ENCODE assay signal across 7 cellular contexts in the genomic region with DNA sequence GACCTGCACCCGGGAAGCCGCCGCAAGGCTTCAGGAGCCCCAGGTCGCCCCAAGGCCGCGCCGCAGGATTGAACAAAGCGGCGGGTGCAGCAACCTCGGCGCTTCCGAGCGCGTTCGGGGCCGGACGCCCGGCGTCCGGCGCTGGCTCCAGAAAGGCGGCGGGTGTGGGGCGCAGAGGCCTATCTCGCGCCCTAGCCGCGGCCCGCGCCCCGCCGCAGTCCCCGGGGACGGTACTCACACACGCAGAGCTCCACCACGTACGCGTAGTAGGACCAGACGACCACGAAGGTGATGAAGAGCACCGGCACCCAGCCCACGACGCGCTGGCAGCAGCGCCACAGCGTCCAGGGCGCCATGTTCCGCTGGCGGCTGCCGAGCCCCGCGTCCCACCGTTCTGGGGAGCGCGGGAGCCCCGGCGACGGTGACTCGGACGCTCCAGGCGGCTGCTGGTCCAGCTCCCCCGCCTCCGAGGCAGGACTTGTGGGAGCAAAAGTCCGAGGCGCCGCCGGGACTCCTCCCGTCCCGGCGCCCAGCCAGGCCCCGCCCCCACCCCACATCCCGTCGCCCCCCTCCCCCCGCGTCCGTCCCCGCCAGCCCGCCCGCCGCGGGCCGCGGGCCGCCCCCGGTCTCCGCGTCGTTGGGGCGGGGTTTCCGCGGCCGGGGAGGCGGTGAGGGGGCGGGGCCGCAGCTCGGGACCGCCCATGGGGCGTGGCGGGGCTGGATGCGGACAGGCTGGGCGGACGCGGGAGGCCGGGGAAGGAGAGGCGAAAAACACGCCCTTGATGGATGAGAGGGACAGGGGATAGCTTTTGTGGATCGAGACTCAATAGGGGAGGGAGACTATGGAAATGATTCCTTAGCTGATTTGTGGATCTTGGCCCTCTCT. TPM values are rescaled to one million over a fixed set of nuclear protein-coding genes. Genes with fewer than 3 reads are reported as not detected.
DNase-seq lines count a peak whose midpoint lies in the region; ATAC-seq and TF ChIP-seq lines count a peak whose summit lies in the region.

A gene with protein sequence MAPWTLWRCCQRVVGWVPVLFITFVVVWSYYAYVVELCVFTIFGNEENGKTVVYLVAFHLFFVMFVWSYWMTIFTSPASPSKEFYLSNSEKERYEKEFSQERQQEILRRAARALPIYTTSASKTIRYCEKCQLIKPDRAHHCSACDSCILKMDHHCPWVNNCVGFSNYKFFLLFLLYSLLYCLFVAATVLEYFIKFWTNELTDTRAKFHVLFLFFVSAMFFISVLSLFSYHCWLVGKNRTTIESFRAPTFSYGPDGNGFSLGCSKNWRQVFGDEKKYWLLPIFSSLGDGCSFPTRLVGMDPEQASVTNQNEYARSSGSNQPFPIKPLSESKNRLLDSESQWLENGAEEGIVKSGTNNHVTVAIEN (minus strand): TSS at position 488 of the 886 bp plus-strand sequence. CDS start 132 bp downstream, at position 356.

- H3K27ac ChIP-seq in hepatocyte, result peak within 1 kb of the TSS; percentile 94

- H3K79me2 ChIP-seq in hepatocyte, result peaks cover 46% of the 10 kb centered on the region

- peak; percentile 88 for ATAC-seq in HG02678 (IDR thresholded peaks at IDR 0.05; ENCODE audit: unreplicated experiment)

- DNase-seq in GM13977 (ENCODE audit: low spot score) (peak; percentile 97), NCI-H146 treated with DMSO at 0.1 percent for 48 hours (lab: John Stamatoyannopoulos, UW; ENCODE audit: unreplicated experiment) (peak; percentile 34), T1000 (lab: John Stamatoyannopoulos, UW) (peak; percentile 96), astrocyte of the hippocampus (ENCODE audit: low read depth, low spot score) (peak; percentile 95), hepatocyte (ENCODE audit: low spot score) (peak; percentile 96), retinal pigment epithelial cell (ENCODE audit: low read depth) (peak; percentile 38)

- peaks cover 18% of the 10 kb centered on the region for H4K20me1 ChIP-seq in hepatocyte (ENCODE audit: insufficient read depth, poor library complexity, severe bottlenecking)

- no peaks in the 10 kb centered on the region for H3K9me2 ChIP-seq in hepatocyte (replicated peaks; ENCODE audit: insufficient read depth)

- H3K4me3 ChIP-seq in hepatocyte (peak within 1 kb of the TSS; percentile 82), retinal pigment epithelial cell (ENCODE audit: low read length) (peak within 1 kb of the TSS; percentile 96)

- no peaks in the 10 kb centered on the region for H3K9me3 ChIP-seq in hepatocyte (ENCODE audit: low read depth)

- in situ Hi-C loops in GM13977 (cut with MboI; ENCODE audit: low pct_unique_long_range_greater_than_20kb, low sequenced_read_pairs, unreplicated experiment), result no loop called here

- no peaks in the 10 kb centered on the region for H3K27me3 ChIP-seq in hepatocyte

- TF ChIP-seq CTCF in GM13977 (IDR thresholded peaks at IDR 0.05; ENCODE audit: extremely low read depth, insufficient read depth, missing control alignments) (no peak), hepatocyte (IDR thresholded peaks at IDR 0.05; ENCODE audit: poor library complexity) (no peak), retinal pigment epithelial cell (conservative IDR thresholded peaks at IDR 0.05; ENCODE audit: low read depth, low read length) (no peak)

- under 1% methylated on average over 67 of the region's 107 CpGs for WGBS in hepatocyte (ENCODE audit: low lambda C conversion rate, missing lambda C conversion rate)

- no peaks in the 10 kb centered on the region for H3K36me3 ChIP-seq in hepatocyte (replicated peaks; ENCODE audit: insufficient read depth, low read depth)

- H3K4me2 ChIP-seq in hepatocyte, result peak within 1 kb of the TSS; percentile 75

- peak within 1 kb of the TSS; percentile 97 for H2AFZ ChIP-seq in hepatocyte

- H3K4me1 ChIP-seq in hepatocyte (ENCODE audit: insufficient read depth), result peaks cover 8% of the 10 kb centered on the region

RNA-seq across cellular contexts. Expression of the gene that starts here (rescaled TPM):
- total RNA-seq in hepatocyte, result 132 TPM in 2 replicates
- 25.2 and 27.5 TPM in 2 replicates for polyA plus RNA-seq in hepatocyte

Comparison
In these comparisons a context has a peak if more than half of its experiments do, and no peak if none do; other contexts are left out.
1. Peak in every context shown above with its lines: DNase-seq, ATAC-seq, H3K4me3 ChIP-seq and H3K27ac ChIP-seq.
2. DNase-seq: peak in every context shown above with its lines; median percentile 97 in GM13977; 96 in T1000; 96 in hepatocyte; 95 in astrocyte of the hippocampus; 38 in retinal pigment epithelial cell; 34 in NCI-H146 treated with DMSO at 0.1 percent for 48 hours.